Comparison of ENCODE assay signal across 24 cellular contexts in the genomic region with DNA sequence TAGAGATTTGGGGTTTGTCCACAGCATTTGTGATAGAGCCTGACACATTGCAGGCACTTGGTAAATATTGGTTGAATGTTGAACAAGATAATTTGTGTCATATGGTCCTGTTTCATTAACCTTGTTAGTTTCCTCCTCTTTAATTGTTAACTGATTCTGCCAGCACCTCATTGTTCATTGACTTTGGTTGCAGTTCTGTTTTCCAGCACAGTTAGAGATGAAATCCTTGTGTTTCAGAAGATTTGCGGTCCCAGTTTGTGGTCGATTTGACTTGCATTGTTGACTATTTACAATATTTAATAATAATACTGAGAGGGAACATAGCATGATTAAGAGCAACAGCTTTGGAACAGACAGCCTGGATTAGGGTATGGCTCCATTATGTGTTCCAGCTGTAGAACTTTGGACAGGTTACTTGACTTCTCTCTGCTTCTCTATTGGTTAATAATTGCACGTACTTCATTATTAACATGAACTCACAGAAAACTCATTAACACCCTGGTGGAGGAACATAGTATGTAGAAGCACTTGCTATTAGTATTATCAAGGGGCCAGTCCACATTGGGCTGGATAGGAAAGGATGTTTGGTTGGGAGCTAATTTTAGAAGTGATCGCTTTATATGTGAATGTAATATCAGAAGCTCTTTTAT. TPM values are rescaled to one million over a fixed set of nuclear protein-coding genes. Genes with fewer than 3 reads are reported as not detected.
DNase-seq lines count a peak whose midpoint lies in the region; ATAC-seq and TF ChIP-seq lines count a peak whose summit lies in the region.
"Had no signal": no experiment of that assay in that cellular context is flagged by ENCODE, and none has a peak within 500 bp of the region (broad histone marks: within the 10 kb centered on the region; RNA-seq: fewer than 3 reads in every experiment).

No MANE protein-coding gene starts in this region.

- ATAC-seq in GM19397 (IDR thresholded peaks at IDR 0.05; ENCODE audit: unreplicated experiment) (peak; percentile 61), HG02798 (IDR thresholded peaks at IDR 0.05; ENCODE audit: poor library complexity, unreplicated experiment) (peak; percentile 52), HG03520 (IDR thresholded peaks at IDR 0.05; ENCODE audit: unreplicated experiment) (peak; percentile 52)
- ATAC-seq: natural killer cell treated with Interleukin-12 subunit alpha and Interleukin-12 subunit beta and Interleukin-15 and Interleukin-18, amount 100 ng/mL, for 72 hours had no signal

- no peaks in the 10 kb centered on the region for H3K9me2 ChIP-seq in OCI-LY7 (ENCODE audit: insufficient read depth, low read length)

- no peaks in the 10 kb centered on the region for H3K27me3 ChIP-seq in BLaER1 treated with 17β-estradiol and CSF1 and Interleukin-3, amounts not matched to agents 10 nM and 100 nM
- H3K27me3 ChIP-seq: cardiac muscle cell, sigmoid colon had no signal

- peaks cover 0 to 44% (median 15%) of the 10 kb centered on the region in 11 experiments; a peak in 16 of 22 replicates for H3K9me3 ChIP-seq in BLaER1 treated with 17β-estradiol and CSF1 and Interleukin-3, amounts not matched to agents 10 nM and 100 nM (replicated peaks in 1 of 11)
- H3K9me3 ChIP-seq in OCI-LY7 (ENCODE audit: low read length), result no peaks in the 10 kb centered on the region
- H3K9me3 ChIP-seq: sigmoid colon had no signal

- H3K9ac ChIP-seq in BLaER1 treated with 17β-estradiol and CSF1 and Interleukin-3, amounts not matched to agents 10 nM and 100 nM, result peak overlapping the region in 3 of 11 experiments; percentile 12 to 28 (median 24); a peak in 3 of 22 replicates
- H3K9ac ChIP-seq: GM23248 had no signal

- BruUV-seq in OCI-LY7 (replicated peaks; lab: Mats Ljungman, UMichigan), result no TSS peak

- DNase-seq in OCI-LY7 (ENCODE audit: low spot score) (no peak), H4 (ENCODE audit: low spot score) (no peak), SW480 (ENCODE audit: low spot score) (no peak), occipital lobe (lab: John Stamatoyannopoulos, UW) (no peak)
- DNase-seq: 8988T; activated CD4-positive, alpha-beta T cell treated with anti-CD3 and anti-CD28 coated beads, Interleukin-2, amount 10 ng/mL, durations not matched to agents 24 days and 14 days; activated naive CD8-positive, alpha-beta T cell treated with anti-CD3 and anti-CD28 coated beads, Interleukin-2, amount 10 ng/mL, durations not matched to agents 7 days and 5 days; CD4-positive, CD25-positive, alpha-beta regulatory T cell; effector CD8-positive, alpha-beta T cell; foreskin fibroblast; GM23248; mammary epithelial cell; MV-4-11; NCI-H2171 treated with DMSO at 0.1 percent for 48 hours; SHP77 treated with DMSO at 0.1 percent for 48 hours; sigmoid colon; stimulated activated CD4-positive, alpha-beta T cell treated with anti-CD3 and anti-CD28 coated beads, Interleukin-4, amount 100 ng/mL, for 1 hour; T-helper 9 cell had no signal

- H3K4me2 ChIP-seq in BLaER1 treated with 17β-estradiol and CSF1 and Interleukin-3, amounts not matched to agents 10 nM and 100 nM, result peak overlapping the region in 7 of 11 experiments; percentile 4 to 98 (median 56); a peak in 13 of 22 replicates
- no peak overlapping the region for H3K4me2 ChIP-seq in OCI-LY7 (ENCODE audit: low read length)

- POLR2A ChIA-PET in OCI-LY7 (lab: Charles Lee), result interaction anchor here (0.6 to 0.7 kb wide), 3 partner anchors 9 to 1606 kb away, joined by 3 to 5 read pairs (median 4); no protein-coding TSS in a partner anchor

- H3K27ac ChIP-seq in BLaER1 treated with 17β-estradiol and CSF1 and Interleukin-3, amounts not matched to agents 10 nM and 100 nM, result peak overlapping the region in 8 of 11 experiments; percentile 0 to 88 (median 56); a peak in 11 of 22 replicates
- H3K27ac ChIP-seq in OCI-LY7 (ENCODE audit: low read depth, low read length, poor library complexity, severe bottlenecking), result no peak overlapping the region
- H3K27ac ChIP-seq: cardiac muscle cell, GM23248, sigmoid colon had no signal

- peaks cover 0 to 68% (median 0%) of the 10 kb centered on the region in 11 experiments; a peak in 7 of 22 replicates for H4K20me1 ChIP-seq in BLaER1 treated with 17β-estradiol and CSF1 and Interleukin-3, amounts not matched to agents 10 nM and 100 nM
- H4K20me1 ChIP-seq in OCI-LY7 (ENCODE audit: insufficient read depth, low read length), result no peaks in the 10 kb centered on the region

- H3K36me3 ChIP-seq in BLaER1 treated with 17β-estradiol and CSF1 and Interleukin-3, amounts not matched to agents 10 nM and 100 nM, result peaks cover 0 to 97% (median 61%) of the 10 kb centered on the region in 11 experiments; a peak in 16 of 22 replicates
- H3K36me3 ChIP-seq in OCI-LY7 (ENCODE audit: insufficient read depth, low read length), result no peaks in the 10 kb centered on the region
- H3K36me3 ChIP-seq: cardiac muscle cell, sigmoid colon had no signal

- intact Hi-C loops in OCI-LY7 (cut with micrococcal nuclease; ENCODE audit: unreplicated experiment), result no loop called here

- H3K79me2 ChIP-seq in OCI-LY7 (ENCODE audit: insufficient read depth, low read depth, low read length), result no peaks in the 10 kb centered on the region

- peaks cover 7 to 100% (median 72%) of the 10 kb centered on the region in 10 experiments; a peak in 18 of 20 replicates for H3K4me1 ChIP-seq in BLaER1 treated with 17β-estradiol and CSF1 and Interleukin-3, amounts not matched to agents 10 nM and 100 nM
- no peaks in the 10 kb centered on the region for H3K4me1 ChIP-seq in OCI-LY7 (ENCODE audit: insufficient read depth, low read length, poor library complexity, severe bottlenecking)

- H3K4me3 ChIP-seq in BLaER1 treated with 17β-estradiol and CSF1 and Interleukin-3, amounts not matched to agents 10 nM and 100 nM, result peak overlapping the region in 3 of 10 experiments; percentile 14 to 38 (median 15); a peak in 5 of 20 replicates
- H3K4me3 ChIP-seq in OCI-LY7 (ENCODE audit: low read depth, low read length, poor library complexity, severe bottlenecking), result no peak overlapping the region
- H3K4me3 ChIP-seq: cardiac muscle cell, GM23248, sigmoid colon had no signal

- H2AFZ ChIP-seq in OCI-LY7 (ENCODE audit: low read length), result no peak overlapping the region
- H2AFZ ChIP-seq: GM23248 had no signal

- no peak for TF ChIP-seq CTCF in OCI-LY7 (conservative IDR thresholded peaks at IDR 0.05; ENCODE audit: low read length)

- CTCF ChIA-PET in OCI-LY7 (lab: Charles Lee; ENCODE audit: unreplicated experiment), result no interaction called here

RNA-seq across cellular contexts. Expression of gene DRAM1, which starts 8.7 kb away (rescaled TPM):
- total RNA-seq in OCI-LY7 (2014; rRNA removed; shearing (Covaris generic)), result 0.77 TPM in 1 of 2 replicates, not detected in the other
- total RNA-seq in OCI-LY7 (2022) (not detected in 2 replicates), occipital lobe (1.1 TPM)
- 16.9 and 29.0 TPM in 2 replicates for total RNA-seq in H4 (2014; rRNA removed; shearing (Covaris generic))

RNA-seq across cellular contexts. Expression of gene GNPTAB, which starts 55.3 kb away (rescaled TPM):
- 35.8 and 38.9 TPM in 2 replicates for total RNA-seq in OCI-LY7 (2014; rRNA removed; shearing (Covaris generic))
- total RNA-seq in OCI-LY7 (2022), result 66.5 and 72.0 TPM in 2 replicates
- 11.9 and 18.4 TPM in 2 replicates for total RNA-seq in H4 (2014; rRNA removed; shearing (Covaris generic))
- total RNA-seq in occipital lobe, result 138 TPM
